Comparison of ENCODE assay signal across 19 cellular contexts in the genomic region with DNA sequence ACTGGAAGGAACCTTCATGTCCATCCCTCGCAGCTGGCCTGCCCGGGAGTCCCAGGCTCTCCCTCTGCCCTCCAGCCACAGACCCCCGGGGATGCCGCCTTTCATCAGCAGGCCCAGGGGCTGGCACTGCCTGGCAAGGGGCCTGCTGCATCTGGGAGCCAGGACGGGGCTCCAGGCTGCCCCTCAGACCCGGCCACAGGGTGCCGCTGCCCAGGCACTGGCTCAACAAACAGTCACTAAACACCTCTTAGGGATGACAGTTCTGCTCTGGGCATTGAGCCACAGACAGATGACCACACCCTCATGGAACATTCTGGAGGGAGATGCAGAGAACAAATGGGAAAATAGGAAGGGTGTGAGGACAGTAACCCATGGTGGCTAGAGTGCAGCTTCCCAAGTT.
DNase-seq lines count a peak whose midpoint lies in the region; ATAC-seq, FAIRE-seq and TF ChIP-seq lines count a peak whose summit lies in the region.
"Had no signal": no experiment of that assay in that cellular context is flagged by ENCODE, and none has a peak within 500 bp of the region (broad histone marks: within the 10 kb centered on the region; RNA-seq: fewer than 3 reads in every experiment).

No MANE protein-coding gene starts in this region.

- no peaks in the 10 kb centered on the region for H3K79me2 ChIP-seq in osteoblast (ENCODE audit: insufficient read depth, low read length)

- ATAC-seq in left ventricle myocardium superior = no peak
- no peak for ATAC-seq in GM18517 (IDR thresholded peaks at IDR 0.05; ENCODE audit: unreplicated experiment)

- H3K36me3 ChIP-seq in BE2C = no peaks in the 10 kb centered on the region
- no peaks in the 10 kb centered on the region for H3K36me3 ChIP-seq in osteoblast (ENCODE audit: insufficient read depth, low read length)
- H3K36me3 ChIP-seq: Peyer's patch had no signal

- H3K27ac ChIP-seq in osteoblast (ENCODE audit: low read depth, low read length) = no peak overlapping the region
- H3K27ac ChIP-seq: Peyer's patch had no signal

- no peaks in the 10 kb centered on the region for H3K9me3 ChIP-seq in BE2C
- H3K9me3 ChIP-seq in osteoblast (ENCODE audit: low read depth, low read length) = no peaks in the 10 kb centered on the region
- H3K9me3 ChIP-seq: Peyer's patch had no signal

- no peak for FAIRE-seq in D721Med (lab: Jason Lieb, UNC)

- H2AFZ ChIP-seq in osteoblast (ENCODE audit: low read length) = no peak overlapping the region

- H3K27me3 ChIP-seq in BE2C (no peaks in the 10 kb centered on the region), osteoblast (ENCODE audit: insufficient read depth, low read length) (no peaks in the 10 kb centered on the region)
- H3K27me3 ChIP-seq: Peyer's patch had no signal

- no peaks in the 10 kb centered on the region for H3K4me1 ChIP-seq in BE2C
- H3K4me1 ChIP-seq in osteoblast (ENCODE audit: insufficient read depth, low read length) = no peaks in the 10 kb centered on the region
- H3K4me1 ChIP-seq: Peyer's patch had no signal

- DNase-seq in 8988T = peak; percentile 3
- peak; percentile 4 for DNase-seq in BE2C
- peak; percentile 21 for DNase-seq in left ventricle myocardium superior
- peak; percentile 75 for DNase-seq in osteoblast (ENCODE audit: insufficient read length, low spot score, missing footprints)
- no peak for DNase-seq in dermis blood vessel endothelial cell
- DNase-seq in D721Med (ENCODE audit: insufficient read length, low spot score) = no peak
- DNase-seq: Calu3; CD4-positive, alpha-beta memory T cell; DMS79; H9; Kasumi-1; MM.1S; NCI-H1105; NCI-H1694; NCI-H2227 treated with DMSO at 0.1 percent for 48 hours; NCI-H524; SIG-M5 had no signal

- H4K20me1 ChIP-seq in osteoblast (ENCODE audit: insufficient read depth, low read length) = no peaks in the 10 kb centered on the region

- intact Hi-C loops in left ventricle myocardium superior (cut with micrococcal nuclease) = no loop called here

- TF ChIP-seq CTCF in BE2C (IDR thresholded peaks at IDR 0.05; ENCODE audit: low read depth, low read length) (no peak), osteoblast (IDR thresholded peaks at IDR 0.05; ENCODE audit: extremely low read depth, low read depth, low read length) (no peak), D721Med (IDR thresholded peaks at IDR 0.05; ENCODE audit: insufficient read depth, missing control alignments) (no peak)

- no peak overlapping the region for H3K4me2 ChIP-seq in osteoblast (ENCODE audit: insufficient read depth, low read length)

- no peak overlapping the region for H3K4me3 ChIP-seq in BE2C (ENCODE audit: low read depth, low read length)
- H3K4me3 ChIP-seq in osteoblast (ENCODE audit: insufficient read depth, low read length) = no peak overlapping the region
- H3K4me3 ChIP-seq: Peyer's patch had no signal

Comparison
In these comparisons a context has a peak if more than half of its experiments do, and no peak if none do; other contexts are left out.
1. DNase-seq: peak in 8988T (single experiment), BE2C (single experiment), left ventricle myocardium superior (single experiment) and osteoblast (single experiment); none in dermis blood vessel endothelial cell (single experiment) and D721Med (single experiment).